ENCODE assay signal across 8 cellular contexts in the genomic region with DNA sequence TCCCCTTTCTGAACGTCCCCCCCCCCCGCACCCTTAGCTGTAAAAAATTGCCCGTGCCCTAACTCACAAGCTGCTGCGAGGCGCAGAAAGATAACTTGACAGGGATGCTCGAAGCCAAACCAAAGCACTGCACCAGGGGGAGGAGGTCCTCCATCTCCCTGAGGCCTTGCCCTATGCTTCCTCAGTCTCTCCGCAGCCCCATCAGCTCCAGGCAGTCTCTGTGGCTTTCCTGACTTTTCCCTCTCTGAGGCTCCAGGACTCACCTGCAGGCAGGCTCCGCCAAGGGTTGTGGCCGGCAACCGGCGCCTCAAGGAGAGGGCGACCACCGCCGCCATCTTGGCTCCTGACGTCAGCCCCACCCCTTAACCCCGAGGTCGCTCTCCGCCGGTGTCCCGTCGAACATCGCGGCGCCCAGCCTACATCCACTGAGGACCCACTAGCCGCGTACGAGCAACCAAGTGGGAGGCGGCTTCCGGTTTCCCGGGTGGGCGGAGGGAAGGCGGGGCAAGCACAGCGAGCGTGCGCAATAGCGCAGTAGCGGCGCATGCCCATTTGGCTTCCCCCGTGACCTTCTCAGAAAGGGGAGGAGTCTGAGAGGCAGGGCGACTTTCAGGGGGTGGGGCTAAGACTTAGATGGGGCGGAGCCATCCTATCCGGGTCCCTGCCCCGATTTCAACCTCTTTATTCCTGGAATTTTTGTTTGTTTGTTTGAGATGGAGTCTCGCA. TPM values are rescaled to one million over a fixed set of nuclear protein-coding genes. Genes with fewer than 3 reads are reported as not detected.
DNase-seq lines count a peak whose midpoint lies in the region; ATAC-seq and TF ChIP-seq lines count a peak whose summit lies in the region.

A gene (minus strand): TSS at position 348 of the 726 bp plus-strand sequence. CDS start 13 bp downstream, at position 335.

- H3K4me1 Mint-ChIP-seq in activated CD4-positive, alpha-beta T cell treated with anti-CD3 and anti-CD28 coated beads, Interleukin-2, amount 10 ng/mL, durations not matched to agents 24 days and 14 days: peaks cover 16% of the 10 kb centered on the region

- peaks cover 6% of the 10 kb centered on the region for H3K27me3 Mint-ChIP-seq in activated CD4-positive, alpha-beta T cell treated with anti-CD3 and anti-CD28 coated beads, Interleukin-2, amount 10 ng/mL, durations not matched to agents 24 days and 14 days

- H3K4me1 ChIP-seq in colonic mucosa: peaks cover 9% of the 10 kb centered on the region

- peak within 1 kb of the TSS; percentile 68 for H3K27ac ChIP-seq in colonic mucosa

- ATAC-seq in GM19324 (IDR thresholded peaks at IDR 0.05; ENCODE audit: low FRiP score, unreplicated experiment) (peak; percentile 99), HG03469 (IDR thresholded peaks at IDR 0.05; ENCODE audit: unreplicated experiment) (peak; percentile 81)

- H3K9me3 Mint-ChIP-seq in activated CD4-positive, alpha-beta T cell treated with anti-CD3 and anti-CD28 coated beads, Interleukin-2, amount 10 ng/mL, durations not matched to agents 24 days and 14 days: no peaks in the 10 kb centered on the region

- H3K9me3 ChIP-seq in colonic mucosa: no peaks in the 10 kb centered on the region

- POLR2A ChIA-PET in BJ (lab: Charles Lee): interaction anchor here (0.6 kb wide), 2 partner anchors 225 to 414 kb away, joined by 3 read pairs; no protein-coding TSS in a partner anchor

- peaks cover 13% of the 10 kb centered on the region for H3K36me3 Mint-ChIP-seq in activated CD4-positive, alpha-beta T cell treated with anti-CD3 and anti-CD28 coated beads, Interleukin-2, amount 10 ng/mL, durations not matched to agents 24 days and 14 days (ENCODE audit: low read depth)

- CTCF ChIA-PET in BJ (lab: Yijun Ruan, JAX): interaction anchor here (0.8 to 3.1 kb wide), 3 partner anchors 24 to 102 kb away, joined by 3 to 11 read pairs (median 4); no protein-coding TSS in a partner anchor

- intact Hi-C loops in activated CD4-positive, alpha-beta T cell treated with anti-CD3 and anti-CD28 coated beads, Interleukin-2, amount 10 ng/mL, durations not matched to agents 24 days and 14 days (cut with micrococcal nuclease): loop anchor here (1.0 to 10.0 kb wide), 3 partner anchors 42 to 689 kb away; a partner anchor contains a TSS
- intact Hi-C loops in colonic mucosa (cut with DNase I): no loop called here

- peak; percentile 93 for DNase-seq in BJ (ENCODE audit: low read depth)
- peak; percentile 95 for DNase-seq in NCI-H526 treated with DMSO at 0.1 percent for 48 hours (lab: John Stamatoyannopoulos, UW)
- peak; percentile 100 for DNase-seq in activated CD4-positive, alpha-beta T cell treated with anti-CD3 and anti-CD28 coated beads, Interleukin-2, amount 10 ng/mL, durations not matched to agents 24 days and 14 days
- DNase-seq in colonic mucosa: peak; percentile 99
- peak; percentile 99 for DNase-seq in kidney tubule cell (ENCODE audit: low spot score)
- DNase-seq in stimulated activated CD4-positive, alpha-beta T cell treated with anti-CD3 and anti-CD28 coated beads, Interleukin-1b, Interleukin-23, amount 100 ng/mL, for 24 hours (ENCODE audit: low read depth in 4 of 4, low spot score in 1 of 4): peak; percentile 96 to 98 (median 98)

- TF ChIP-seq CTCF in BJ (IDR thresholded peaks at IDR 0.05; ENCODE audit: insufficient read depth, low read depth, low read length) (no peak), colonic mucosa (IDR thresholded peaks at IDR 0.05) (no peak)

- H3K4me3 ChIP-seq in BJ (ENCODE audit: low read depth, low read length): peak within 1 kb of the TSS; percentile 98
- peak within 1 kb of the TSS; percentile 64 for H3K4me3 ChIP-seq in colonic mucosa

- H3K27me3 ChIP-seq in BJ (ENCODE audit: control insufficient read depth, insufficient read depth, low read length) (no peaks in the 10 kb centered on the region; the same call in 1 of the 2 replicates), colonic mucosa (no peaks in the 10 kb centered on the region)

- peak within 1 kb of the TSS; percentile 85 to 97 for H3K9ac ChIP-seq in colonic mucosa (ENCODE audit: low read depth in 2 of 2, low read length in 2 of 2)

- H3K36me3 ChIP-seq in BJ (ENCODE audit: control insufficient read depth, insufficient read depth, low read length) (peaks cover 2% of the 10 kb centered on the region; the same call in 1 of the 2 replicates), colonic mucosa (no peaks in the 10 kb centered on the region)

- H3K27ac Mint-ChIP-seq in activated CD4-positive, alpha-beta T cell treated with anti-CD3 and anti-CD28 coated beads, Interleukin-2, amount 10 ng/mL, durations not matched to agents 24 days and 14 days: peak within 1 kb of the TSS; percentile 98

- peak within 1 kb of the TSS; percentile 99 for H3K4me3 Mint-ChIP-seq in activated CD4-positive, alpha-beta T cell treated with anti-CD3 and anti-CD28 coated beads, Interleukin-2, amount 10 ng/mL, durations not matched to agents 24 days and 14 days

RNA-seq across cellular contexts. Expression of the gene that starts here (rescaled TPM):
- polyA plus RNA-seq in BJ (2011; rRNA removed): 115 and 199 TPM in 2 replicates
- 40.8 and 55.9 TPM in 2 replicates for polyA minus RNA-seq in BJ (2011; rRNA and poly(A)+ RNA removed)
- 140 and 156 TPM in 2 replicates for total RNA-seq in activated CD4-positive, alpha-beta T cell treated with anti-CD3 and anti-CD28 coated beads, Interleukin-2, amount 10 ng/mL, durations not matched to agents 24 days and 14 days
- 100 to 1,000 TPM; 208 to 229 TPM for total RNA-seq in colonic mucosa

Comparison
In these comparisons a context has a peak if more than half of its experiments do, and no peak if none do; other contexts are left out.
1. Peak in every context shown above with its lines: DNase-seq, ATAC-seq, H3K4me3 ChIP-seq and H3K27ac ChIP-seq.